In the genomic region with DNA sequence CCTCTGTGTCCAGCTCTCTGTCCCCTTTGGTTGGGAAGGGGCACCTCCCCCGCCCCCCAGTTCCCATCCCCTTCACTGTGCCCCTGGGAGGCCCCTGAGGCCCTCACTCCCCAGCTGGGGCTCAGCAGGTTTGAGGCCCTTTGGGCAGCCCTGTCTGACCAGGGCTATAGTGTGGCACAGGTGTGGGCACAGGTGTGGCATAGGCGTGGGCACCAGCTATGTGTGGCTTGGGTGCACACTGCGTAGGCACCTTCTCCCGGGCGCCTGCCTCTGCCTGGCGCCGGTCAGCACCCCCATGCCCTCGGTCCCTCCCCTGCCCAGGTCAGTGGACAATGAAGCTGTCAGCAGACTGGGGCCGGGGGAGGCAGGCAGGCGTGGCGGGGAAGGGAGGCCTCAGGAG, we compare ENCODE assay signal across 11 cellular contexts. TPM values are rescaled to one million over a fixed set of nuclear protein-coding genes. Genes with fewer than 3 reads are reported as not detected.
"Had no signal": no experiment of that assay in that cellular context is flagged by ENCODE, and none has a peak within 500 bp of the region (broad histone marks: within the 10 kb centered on the region; RNA-seq: fewer than 3 reads in every experiment).

No MANE protein-coding gene starts in this region.

- H3K27ac ChIP-seq: colonic mucosa, gastroesophageal sphincter, WERI-Rb-1 had no signal

- H3K9me3 ChIP-seq: colonic mucosa, gastroesophageal sphincter, heart right ventricle had no signal

- ATAC-seq: gastroesophageal sphincter had no signal

- H3K4me3 ChIP-seq: colonic mucosa, gastroesophageal sphincter, heart right ventricle, lung had no signal

- H3K4me1 ChIP-seq: colonic mucosa had no signal

- H3K36me3 ChIP-seq: colonic mucosa, gastroesophageal sphincter, heart right ventricle, WERI-Rb-1 had no signal

- DNase-seq: activated CD4-positive, alpha-beta T cell treated with anti-CD3 and anti-CD28 coated beads, Interleukin-2, amount 50 U/mL, for 4 hours; activated gamma-delta T cell; immature natural killer cell; nephron progenitor cell; stimulated activated CD4-positive, alpha-beta T cell treated with anti-CD3 and anti-CD28 coated beads, Interleukin-4, amount 100 ng/mL, for 1 hour had no signal

RNA-seq across cellular contexts. Expression of gene FGFR3, which starts 7.5 kb away (rescaled TPM):
- total RNA-seq: myocyte had no signal
- polyA plus RNA-seq: immature natural killer cell had no signal
